ENCODE assay signal across 18 cellular contexts in genomic region chr17:36979585-36979941, GRCh38. TPM values are rescaled to one million over a fixed set of nuclear protein-coding genes. Genes with fewer than 3 reads are reported as not detected.
"Had no signal": no experiment of that assay in that cellular context is flagged by ENCODE, and none has a peak within 500 bp of the region (broad histone marks: within the 10 kb centered on the region; RNA-seq: fewer than 3 reads in every experiment).

No MANE protein-coding gene starts in this region.

- H3K4me1 ChIP-seq: upper lobe of right lung had no signal

- H3K27ac ChIP-seq: sigmoid colon, upper lobe of right lung had no signal

- H3K9me3 Mint-ChIP-seq: activated CD4-positive, alpha-beta memory T cell treated with anti-CD3 and anti-CD28 coated beads, Interleukin-2, amount 10 ng/mL, durations not matched to agents 7 days and 5 days; effector memory CD8-positive, alpha-beta T cell; natural killer cell treated with Interleukin-12 subunit alpha and Interleukin-12 subunit beta and Interleukin-15 and Interleukin-18, amount 100 ng/mL, for 72 hours; T-helper 2 cell treated with Interferon-gamma antibody and Interleukin-4, amounts not matched to agents 5 μg/mL and 100 μg/mL, for 36 hours had no signal

- DNase-seq: activated CD4-positive, alpha-beta memory T cell treated with anti-CD3 and anti-CD28 coated beads, Interleukin-2, amount 10 ng/mL, durations not matched to agents 7 days and 5 days; activated CD4-positive, alpha-beta T cell treated with anti-CD3 and anti-CD28 coated beads for 36 hours; aorta; caudate nucleus; cortex of kidney; effector memory CD8-positive, alpha-beta T cell; left colon; sigmoid colon; stimulated activated CD4-positive, alpha-beta T cell treated with anti-CD3 and anti-CD28 coated beads, Interleukin-12 subunit alpha, Interleukin-12 subunit beta, amount 100 ng/mL, for 4 hours; stimulated activated CD4-positive, alpha-beta T cell treated with anti-CD3 and anti-CD28 coated beads, Interleukin-2, amount 100 ng/mL, for 48 hours; stimulated activated naive CD8-positive, alpha-beta T cell treated with anti-CD3 and anti-CD28 coated beads, Interleukin-15, Interleukin-2, amounts not matched to agents 100 U/mL and 50 U/mL, for 24 hours; upper lobe of right lung had no signal

- ATAC-seq: activated CD4-positive, alpha-beta T cell treated with anti-CD3 and anti-CD28 coated beads for 36 hours; effector memory CD8-positive, alpha-beta T cell; left colon; natural killer cell treated with Interleukin-12 subunit alpha and Interleukin-12 subunit beta and Interleukin-15 and Interleukin-18, amount 100 ng/mL, for 72 hours; stimulated activated naive CD8-positive, alpha-beta T cell treated with anti-CD3 and anti-CD28 coated beads, Interleukin-15, Interleukin-2, amounts not matched to agents 100 U/mL and 50 U/mL, for 24 hours; upper lobe of right lung had no signal

- H3K27me3 ChIP-seq: sigmoid colon, upper lobe of right lung had no signal

- H3K9me3 ChIP-seq: sigmoid colon, upper lobe of right lung had no signal

- H3K27me3 Mint-ChIP-seq: activated CD4-positive, alpha-beta memory T cell treated with anti-CD3 and anti-CD28 coated beads, Interleukin-2, amount 10 ng/mL, durations not matched to agents 7 days and 5 days; activated CD4-positive, alpha-beta T cell treated with anti-CD3 and anti-CD28 coated beads for 36 hours; effector memory CD8-positive, alpha-beta T cell; natural killer cell treated with Interleukin-12 subunit alpha and Interleukin-12 subunit beta and Interleukin-15 and Interleukin-18, amount 100 ng/mL, for 72 hours had no signal

- H3K36me3 ChIP-seq: upper lobe of right lung had no signal

- H3K4me3 ChIP-seq: sigmoid colon, upper lobe of right lung had no signal

- H3K4me3 Mint-ChIP-seq: activated CD4-positive, alpha-beta memory T cell treated with anti-CD3 and anti-CD28 coated beads, Interleukin-2, amount 10 ng/mL, durations not matched to agents 7 days and 5 days; activated CD4-positive, alpha-beta T cell treated with anti-CD3 and anti-CD28 coated beads for 36 hours; effector memory CD8-positive, alpha-beta T cell; natural killer cell treated with Interleukin-12 subunit alpha and Interleukin-12 subunit beta and Interleukin-15 and Interleukin-18, amount 100 ng/mL, for 72 hours; T-helper 2 cell treated with Interferon-gamma antibody and Interleukin-4, amounts not matched to agents 5 μg/mL and 100 μg/mL, for 36 hours had no signal

RNA-seq across cellular contexts. Expression of gene LHX1, which starts 42.3 kb away (rescaled TPM):
- total RNA-seq: activated CD4-positive, alpha-beta T cell treated with anti-CD3 and anti-CD28 coated beads for 36 hours; aorta; fibroblast of villous mesenchyme; left colon; omental fat pad; pulmonary artery endothelial cell; sigmoid colon; upper lobe of right lung had no signal
- polyA plus RNA-seq: aorta, esophagus, sigmoid colon had no signal
